17 cellular contexts compared by ENCODE assay signal in the genomic region with DNA sequence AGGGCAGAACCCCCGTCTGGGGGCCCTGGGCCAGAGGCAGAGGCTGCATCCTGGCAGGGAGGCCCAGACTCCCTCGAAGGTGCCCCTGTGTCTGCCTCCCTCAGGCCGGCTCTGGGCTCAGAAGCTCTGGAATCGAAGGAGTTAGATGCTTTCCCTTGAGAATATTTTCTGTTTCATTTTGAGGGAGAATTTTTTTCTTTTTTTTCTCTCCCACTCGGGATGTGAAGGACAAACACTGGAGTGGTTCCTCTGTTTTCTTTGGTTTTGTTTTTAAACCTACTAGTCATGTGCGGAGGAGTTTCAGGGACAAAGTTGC. TPM values are rescaled to one million over a fixed set of nuclear protein-coding genes. Genes with fewer than 3 reads are reported as not detected.
"Had no signal": no experiment of that assay in that cellular context is flagged by ENCODE, and none has a peak within 500 bp of the region (broad histone marks: within the 10 kb centered on the region; RNA-seq: fewer than 3 reads in every experiment).

No MANE protein-coding gene starts in this region.

- H3K4me1 Mint-ChIP-seq: activated CD4-positive, alpha-beta T cell treated with anti-CD3 and anti-CD28 coated beads, Interleukin-2, amount 10 ng/mL, durations not matched to agents 7 days and 5 days; naive thymus-derived CD4-positive, alpha-beta T cell had no signal

- DNase-seq: activated CD4-positive, alpha-beta T cell treated with anti-CD3 and anti-CD28 coated beads, Interleukin-2, amount 10 ng/mL, durations not matched to agents 7 days and 5 days; activated CD8-positive, alpha-beta memory T cell treated with anti-CD3 and anti-CD28 coated beads, Interleukin-2, amount 50 U/mL, for 4 hours; activated effector memory CD4-positive, alpha-beta T cell treated with Interleukin-2 at 50 U/mL for 16 hours; activated naive CD4-positive, alpha-beta T cell treated with anti-CD3 and anti-CD28 coated beads, Interleukin-2, amount 50 U/mL, for 16 hours; activated T-cell treated with anti-CD3 and anti-CD28 coated beads, Interleukin-2, amount 50 U/mL, for 48 hours; dorsolateral prefrontal cortex; foreskin melanocyte; glutamatergic neuron; hippocampal formation; left ventricle myocardium superior; mesenchymal stem cell; naive thymus-derived CD4-positive, alpha-beta T cell; stimulated activated naive CD8-positive, alpha-beta T cell treated with anti-CD3 and anti-CD28 coated beads, Interleukin-15, Interleukin-2, amounts not matched to agents 100 U/mL and 50 U/mL, for 24 hours; substantia nigra; T1000 had no signal

- H3K4me3 Mint-ChIP-seq: activated CD4-positive, alpha-beta T cell treated with anti-CD3 and anti-CD28 coated beads, Interleukin-2, amount 10 ng/mL, durations not matched to agents 7 days and 5 days; naive thymus-derived CD4-positive, alpha-beta T cell had no signal

- H3K27me3 Mint-ChIP-seq: activated CD4-positive, alpha-beta T cell treated with anti-CD3 and anti-CD28 coated beads, Interleukin-2, amount 10 ng/mL, durations not matched to agents 7 days and 5 days had no signal

- ATAC-seq: left ventricle myocardium superior; naive thymus-derived CD4-positive, alpha-beta T cell; stimulated activated naive CD8-positive, alpha-beta T cell treated with anti-CD3 and anti-CD28 coated beads, Interleukin-15, Interleukin-2, amounts not matched to agents 100 U/mL and 50 U/mL, for 24 hours had no signal

- H3K36me3 Mint-ChIP-seq: naive thymus-derived CD4-positive, alpha-beta T cell had no signal

- H3K36me3 ChIP-seq: cardiac muscle cell, right atrium auricular region had no signal

- H3K9me3 Mint-ChIP-seq: activated CD4-positive, alpha-beta T cell treated with anti-CD3 and anti-CD28 coated beads, Interleukin-2, amount 10 ng/mL, durations not matched to agents 7 days and 5 days had no signal

- H3K4me3 ChIP-seq: cardiac muscle cell, dorsolateral prefrontal cortex, right atrium auricular region had no signal

- H3K4me1 ChIP-seq: right atrium auricular region had no signal

- H3K27ac ChIP-seq: cardiac muscle cell, right atrium auricular region had no signal

- H3K9me3 ChIP-seq: right atrium auricular region had no signal

- H3K27ac Mint-ChIP-seq: activated CD4-positive, alpha-beta T cell treated with anti-CD3 and anti-CD28 coated beads, Interleukin-2, amount 10 ng/mL, durations not matched to agents 7 days and 5 days; naive thymus-derived CD4-positive, alpha-beta T cell had no signal

- H3K27me3 ChIP-seq: cardiac muscle cell, right atrium auricular region had no signal

RNA-seq across cellular contexts. Expression of gene PRDM16, which starts 44.7 kb away (rescaled TPM):
- polyA plus RNA-seq: naive thymus-derived CD4-positive, alpha-beta T cell had no signal
